In genomic region chr10:88598060-88598459, GRCh38 we compare ENCODE assay signal across 13 cellular contexts. TPM values are rescaled to one million over a fixed set of nuclear protein-coding genes. Genes with fewer than 3 reads are reported as not detected.
DNase-seq lines count a peak whose midpoint lies in the region; ATAC-seq, FAIRE-seq and TF ChIP-seq lines count a peak whose summit lies in the region.
"Had no signal": no experiment of that assay in that cellular context is flagged by ENCODE, and none has a peak within 500 bp of the region (broad histone marks: within the 10 kb centered on the region; RNA-seq: fewer than 3 reads in every experiment).

No MANE protein-coding gene starts in this region.

- 0 out of 2 replicates have a peak, but pooled peaks cover under 1% of the 10 kb centered on the region for H3K4me1 ChIP-seq in PC-9 (replicated peaks; ENCODE audit: insufficient read depth)

- intact Hi-C loops in PC-9 (cut with micrococcal nuclease; ENCODE audit: unreplicated experiment), result no loop called here

- BruUV-seq in PC-9 (replicated peaks; lab: Mats Ljungman, UMichigan), result no TSS peak

- CTCF ChIA-PET in PC-9 (lab: Charles Lee), result no interaction called here

- no peak for TF ChIP-seq CTCF in PC-9 (conservative IDR thresholded peaks at IDR 0.05)

- no peaks in the 10 kb centered on the region for H3K27me3 ChIP-seq in PC-9 (ENCODE audit: insufficient read depth, low read depth)

- no peaks in the 10 kb centered on the region for H3K9me2 ChIP-seq in PC-9 (ENCODE audit: insufficient read depth)

- TF ChIP-seq POLR2A in erythroblast (IDR thresholded peaks at IDR 0.05; ENCODE audit: low read length), result no peak

- FAIRE-seq in HTR-8/SVneo (lab: Jason Lieb, UNC), result no peak

- DNase-seq in PC-9, result no peak
- no peak for DNase-seq in erythroblast (lab: John Stamatoyannopoulos, UW)
- no peak for DNase-seq in HTR-8/SVneo (ENCODE audit: insufficient read length, low spot score)
- DNase-seq in DMS 273 (lab: John Stamatoyannopoulos, UW; ENCODE audit: unreplicated experiment), result no peak
- DNase-seq: activated naive CD8-positive, alpha-beta T cell treated with anti-CD3 and anti-CD28 coated beads, Interleukin-2, amount 10 ng/mL, durations not matched to agents 7 days and 5 days; Calu3; H7; left cardiac atrium; T-helper 9 cell had no signal

- H3F3A ChIP-seq in PC-9 (ENCODE audit: insufficient read depth, low read depth), result no peaks in the 10 kb centered on the region

- H3K9me3 ChIP-seq in PC-9 (ENCODE audit: insufficient read depth, low read depth), result no peaks in the 10 kb centered on the region

- H3K4me3 ChIP-seq in PC-9, result no peak overlapping the region

- H3K4me2 ChIP-seq in PC-9, result no peak overlapping the region

- peak overlapping the region; percentile 44; the same call in 1 of the 2 replicates for H2AFZ ChIP-seq in PC-9

- no peaks in the 10 kb centered on the region for H3K36me3 ChIP-seq in PC-9 (ENCODE audit: low read depth)

- H3K27ac ChIP-seq in PC-9, result no peak overlapping the region

- POLR2A ChIA-PET in PC-9 (lab: Charles Lee; ENCODE audit: unreplicated experiment), result no interaction called here

- ATAC-seq in GM18502 (IDR thresholded peaks at IDR 0.05; ENCODE audit: poor library complexity, unreplicated experiment) (peak; percentile 86), GM21360 (IDR thresholded peaks at IDR 0.05; ENCODE audit: unreplicated experiment) (peak; percentile 76), HG03097 (IDR thresholded peaks at IDR 0.05; ENCODE audit: low FRiP score, unreplicated experiment) (peak; percentile 85)
- no peak for ATAC-seq in activated CD4-positive, CD25-positive, alpha-beta regulatory T cell treated with anti-CD3 and anti-CD28 coated beads, Interleukin-2, amount 50 U/mL, for 24 hours
- ATAC-seq: left cardiac atrium had no signal

- no peaks in the 10 kb centered on the region for H3K79me2 ChIP-seq in PC-9 (ENCODE audit: low read depth)

- no peaks in the 10 kb centered on the region for H4K20me1 ChIP-seq in PC-9 (ENCODE audit: insufficient read depth)

RNA-seq across cellular contexts. Expression of gene LIPJ, which starts 11.5 kb away (rescaled TPM):
- total RNA-seq in PC-9 (2021), result not detected in 2 replicates
- total RNA-seq: Calu3, H7, left cardiac atrium had no signal

RNA-seq across cellular contexts. Expression of gene RNLS, which starts 14.9 kb away (rescaled TPM):
- total RNA-seq in PC-9 (2021), result not detected in 2 replicates

Comparison
In these comparisons a context has a peak if more than half of its experiments do, and no peak if none do; other contexts are left out.
1. ATAC-seq: peak in GM18502 (single experiment), GM21360 (single experiment) and HG03097 (single experiment); none in activated CD4-positive, CD25-positive, alpha-beta regulatory T cell treated with anti-CD3 and anti-CD28 coated beads, Interleukin-2, amount 50 U/mL, for 24 hours (0 of 2).